In genomic region chr6:15317934-15318902, GRCh38 we compare ENCODE assay signal across 1 cellular context.
TF ChIP-seq lines count a peak whose summit lies in the region.

No MANE protein-coding gene starts in this region.

TF ChIP-seq in HepG2, 621 proteins besides CTCF, POLR2A, EP300 and RAD21 (continued from another document and continues in another):
- TF ChIP-seq, protein P1, sequence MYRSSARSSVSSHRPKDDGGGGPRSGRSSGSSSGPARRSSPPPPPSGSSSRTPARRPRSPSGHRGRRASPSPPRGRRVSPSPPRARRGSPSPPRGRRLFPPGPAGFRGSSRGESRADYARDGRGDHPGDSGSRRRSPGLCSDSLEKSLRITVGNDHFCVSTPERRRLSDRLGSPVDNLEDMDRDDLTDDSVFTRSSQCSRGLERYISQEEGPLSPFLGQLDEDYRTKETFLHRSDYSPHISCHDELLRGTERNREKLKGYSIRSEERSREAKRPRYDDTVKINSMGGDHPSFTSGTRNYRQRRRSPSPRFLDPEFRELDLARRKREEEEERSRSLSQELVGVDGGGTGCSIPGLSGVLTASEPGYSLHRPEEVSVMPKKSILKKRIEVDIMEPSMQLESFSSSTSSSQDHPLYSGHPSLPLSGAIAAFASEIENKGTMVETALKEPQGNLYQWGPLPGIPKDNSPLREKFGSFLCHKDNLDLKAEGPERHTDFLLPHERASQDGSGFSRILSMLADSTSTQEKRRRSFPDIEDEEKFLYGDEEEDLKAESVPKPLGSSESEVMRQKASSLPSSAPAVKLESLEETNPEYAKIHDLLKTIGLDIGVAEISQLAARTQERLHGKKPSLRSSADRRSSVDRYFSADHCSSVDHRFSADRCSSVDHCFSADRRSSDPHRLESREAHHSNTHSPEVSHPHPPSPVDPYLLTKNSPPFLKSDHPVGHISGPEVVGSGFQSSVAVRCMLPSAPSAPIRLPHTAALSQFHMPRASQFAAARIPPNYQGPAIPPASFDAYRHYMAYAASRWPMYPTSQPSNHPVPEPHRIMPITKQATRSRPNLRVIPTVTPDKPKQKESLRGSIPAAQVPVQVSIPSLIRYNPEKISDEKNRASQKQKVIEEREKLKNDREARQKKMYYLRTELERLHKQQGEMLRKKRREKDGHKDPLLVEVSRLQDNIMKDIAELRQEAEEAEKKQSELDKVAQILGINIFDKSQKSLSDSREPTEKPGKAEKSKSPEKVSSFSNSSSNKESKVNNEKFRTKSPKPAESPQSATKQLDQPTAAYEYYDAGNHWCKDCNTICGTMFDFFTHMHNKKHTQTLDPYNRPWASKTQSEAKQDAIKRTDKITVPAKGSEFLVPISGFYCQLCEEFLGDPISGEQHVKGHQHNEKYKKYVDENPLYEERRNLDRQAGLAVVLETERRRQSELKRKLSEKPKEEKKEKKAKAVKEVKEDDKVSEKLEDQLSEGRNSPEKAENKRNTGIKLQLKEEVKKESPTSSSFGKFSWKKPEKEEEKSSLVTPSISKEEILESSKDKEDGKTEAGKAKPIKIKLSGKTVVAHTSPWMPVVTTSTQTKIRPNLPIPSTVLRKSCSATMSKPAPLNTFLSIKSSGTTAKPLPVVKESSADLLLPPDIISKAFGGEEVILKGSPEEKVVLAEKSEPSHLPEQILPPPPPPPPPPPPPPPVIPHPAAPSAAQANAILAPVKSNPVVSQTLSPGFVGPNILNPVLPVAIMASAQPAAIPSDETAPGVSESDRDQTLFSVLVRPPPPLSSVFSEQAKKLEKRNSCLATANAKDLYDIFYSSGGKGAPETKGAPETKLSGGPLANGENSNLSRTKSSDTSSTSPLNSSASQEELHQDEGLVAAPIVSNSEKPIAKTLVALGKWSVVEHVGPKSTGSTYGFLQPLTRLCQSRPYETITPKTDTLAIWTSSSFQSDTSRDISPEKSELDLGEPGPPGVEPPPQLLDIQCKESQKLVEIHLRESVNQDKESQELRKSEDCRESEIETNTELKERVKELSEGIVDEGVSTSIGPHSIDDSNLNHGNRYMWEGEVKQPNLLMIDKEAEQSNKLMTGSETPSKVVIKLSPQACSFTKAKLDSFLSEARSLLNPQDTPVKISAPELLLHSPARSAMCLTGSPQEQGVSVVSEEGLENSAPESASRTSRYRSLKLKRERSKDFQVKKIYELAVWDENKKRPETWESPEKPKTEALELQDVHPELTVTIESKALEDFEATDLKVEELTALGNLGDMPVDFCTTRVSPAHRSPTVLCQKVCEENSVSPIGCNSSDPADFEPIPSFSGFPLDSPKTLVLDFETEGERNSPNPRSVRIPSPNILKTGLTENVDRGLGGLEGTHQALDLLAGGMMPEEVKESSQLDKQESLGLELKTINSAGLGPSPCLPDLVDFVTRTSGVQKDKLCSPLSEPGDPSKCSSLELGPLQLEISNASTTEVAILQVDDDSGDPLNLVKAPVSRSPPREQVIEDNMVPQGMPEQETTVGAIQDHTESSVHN (CRISPR knock-in tag; IDR thresholded peaks at IDR 0.05) = no peak
- TF ChIP-seq ZNF12 (CRISPR knock-in tag; IDR thresholded peaks at IDR 0.05) = no peak
- TF ChIP-seq ZFAT (CRISPR knock-in tag; conservative IDR thresholded peaks at IDR 0.05) = no peak
- TF ChIP-seq, protein P2, sequence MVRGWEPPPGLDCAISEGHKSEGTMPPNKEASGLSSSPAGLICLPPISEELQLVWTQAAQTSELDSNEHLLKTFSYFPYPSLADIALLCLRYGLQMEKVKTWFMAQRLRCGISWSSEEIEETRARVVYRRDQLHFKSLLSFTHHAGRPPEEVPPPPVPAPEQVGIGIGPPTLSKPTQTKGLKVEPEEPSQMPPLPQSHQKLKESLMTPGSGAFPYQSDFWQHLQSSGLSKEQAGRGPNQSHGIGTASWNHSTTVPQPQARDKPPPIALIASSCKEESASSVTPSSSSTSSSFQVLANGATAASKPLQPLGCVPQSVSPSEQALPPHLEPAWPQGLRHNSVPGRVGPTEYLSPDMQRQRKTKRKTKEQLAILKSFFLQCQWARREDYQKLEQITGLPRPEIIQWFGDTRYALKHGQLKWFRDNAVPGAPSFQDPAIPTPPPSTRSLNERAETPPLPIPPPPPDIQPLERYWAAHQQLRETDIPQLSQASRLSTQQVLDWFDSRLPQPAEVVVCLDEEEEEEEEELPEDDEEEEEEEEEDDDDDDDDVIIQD (CRISPR knock-in tag; IDR thresholded peaks at IDR 0.05; ENCODE audit: low read depth) = peak; percentile 75; the same call in 1 of the 2 replicates
- TF ChIP-seq ZFY (CRISPR knock-in tag; IDR thresholded peaks at IDR 0.05) = no peak
- TF ChIP-seq ZNF879 (CRISPR knock-in tag; IDR thresholded peaks at IDR 0.05) = no peak
- no peak for TF ChIP-seq TRIM24 (CRISPR knock-in tag; IDR thresholded peaks at IDR 0.05)
- TF ChIP-seq NCOA2 (CRISPR knock-in tag; IDR thresholded peaks at IDR 0.05) = peak; percentile 40; the same call in 1 of the 2 replicates
- no peak for TF ChIP-seq NBN (conservative IDR thresholded peaks at IDR 0.05)
- TF ChIP-seq ATRX (CRISPR knock-in tag; IDR thresholded peaks at IDR 0.05; ENCODE audit: borderline replicate concordance) = no peak
- peak; percentile 26; the same call in 1 of the 2 replicates for TF ChIP-seq CEBPG (CRISPR knock-in tag; IDR thresholded peaks at IDR 0.05)
- no peak for TF ChIP-seq MIER3 (CRISPR knock-in tag; IDR thresholded peaks at IDR 0.05; ENCODE audit: borderline replicate concordance)
- TF ChIP-seq ZFX (CRISPR knock-in tag; IDR thresholded peaks at IDR 0.05; ENCODE audit: low read depth) = 0 out of 2 replicates have a peak, but pooled peaks have one; percentile 30
- no peak for TF ChIP-seq PHF20 (CRISPR knock-in tag; IDR thresholded peaks at IDR 0.05)
- no peak for TF ChIP-seq MAFK (conservative IDR thresholded peaks at IDR 0.05 in 1 of 2, IDR thresholded peaks at IDR 0.05 in 1 of 2; ENCODE audit: low read length in 2 of 2)
- TF ChIP-seq BRF2 (CRISPR knock-in tag; IDR thresholded peaks at IDR 0.05) = no peak
- TF ChIP-seq AHDC1 (CRISPR knock-in tag; IDR thresholded peaks at IDR 0.05; ENCODE audit: borderline replicate concordance) = peak; percentile 79
- TF ChIP-seq, protein P3, sequence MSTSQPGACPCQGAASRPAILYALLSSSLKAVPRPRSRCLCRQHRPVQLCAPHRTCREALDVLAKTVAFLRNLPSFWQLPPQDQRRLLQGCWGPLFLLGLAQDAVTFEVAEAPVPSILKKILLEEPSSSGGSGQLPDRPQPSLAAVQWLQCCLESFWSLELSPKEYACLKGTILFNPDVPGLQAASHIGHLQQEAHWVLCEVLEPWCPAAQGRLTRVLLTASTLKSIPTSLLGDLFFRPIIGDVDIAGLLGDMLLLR (CRISPR knock-in tag; IDR thresholded peaks at IDR 0.05) = no peak
- TF ChIP-seq PHF5A (CRISPR knock-in tag; IDR thresholded peaks at IDR 0.05; ENCODE audit: low read depth, unreplicated experiment) = no peak
- TF ChIP-seq, protein P4, sequence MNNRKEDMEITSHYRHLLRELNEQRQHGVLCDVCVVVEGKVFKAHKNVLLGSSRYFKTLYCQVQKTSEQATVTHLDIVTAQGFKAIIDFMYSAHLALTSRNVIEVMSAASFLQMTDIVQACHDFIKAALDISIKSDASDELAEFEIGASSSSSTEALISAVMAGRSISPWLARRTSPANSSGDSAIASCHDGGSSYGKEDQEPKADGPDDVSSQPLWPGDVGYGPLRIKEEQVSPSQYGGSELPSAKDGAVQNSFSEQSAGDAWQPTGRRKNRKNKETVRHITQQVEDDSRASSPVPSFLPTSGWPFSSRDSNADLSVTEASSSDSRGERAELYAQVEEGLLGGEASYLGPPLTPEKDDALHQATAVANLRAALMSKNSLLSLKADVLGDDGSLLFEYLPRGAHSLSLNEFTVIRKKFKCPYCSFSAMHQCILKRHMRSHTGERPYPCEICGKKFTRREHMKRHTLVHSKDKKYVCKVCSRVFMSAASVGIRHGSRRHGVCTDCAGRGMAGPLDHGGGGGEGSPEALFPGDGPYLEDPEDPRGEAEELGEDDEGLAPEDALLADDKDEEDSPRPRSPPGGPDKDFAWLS (CRISPR knock-in tag; IDR thresholded peaks at IDR 0.05; ENCODE audit: borderline replicate concordance) = no peak
- TF ChIP-seq XRCC5 (optimal IDR thresholded peaks at IDR 0.05; ENCODE audit: low read length) = no peak
- TF ChIP-seq HNF4A (CRISPR knock-in tag; IDR thresholded peaks at IDR 0.05) = no peak
- peak; percentile 24; the same call in 1 of the 2 replicates for TF ChIP-seq NFIC (IDR thresholded peaks at IDR 0.05; ENCODE audit: low read length)
- no peak for TF ChIP-seq DNMT3B (CRISPR knock-in tag; conservative IDR thresholded peaks at IDR 0.05)
- TF ChIP-seq TBX2 (CRISPR knock-in tag; IDR thresholded peaks at IDR 0.05; ENCODE audit: borderline replicate concordance) = peak; percentile 46; the same call in 1 of the 2 replicates
- TF ChIP-seq ZNF547 (CRISPR knock-in tag; IDR thresholded peaks at IDR 0.05) = no peak; the same call in 1 of the 2 replicates
- TF ChIP-seq SMARCE1 (IDR thresholded peaks at IDR 0.05; ENCODE audit: borderline replicate concordance) = no peak
- TF ChIP-seq, protein P5, sequence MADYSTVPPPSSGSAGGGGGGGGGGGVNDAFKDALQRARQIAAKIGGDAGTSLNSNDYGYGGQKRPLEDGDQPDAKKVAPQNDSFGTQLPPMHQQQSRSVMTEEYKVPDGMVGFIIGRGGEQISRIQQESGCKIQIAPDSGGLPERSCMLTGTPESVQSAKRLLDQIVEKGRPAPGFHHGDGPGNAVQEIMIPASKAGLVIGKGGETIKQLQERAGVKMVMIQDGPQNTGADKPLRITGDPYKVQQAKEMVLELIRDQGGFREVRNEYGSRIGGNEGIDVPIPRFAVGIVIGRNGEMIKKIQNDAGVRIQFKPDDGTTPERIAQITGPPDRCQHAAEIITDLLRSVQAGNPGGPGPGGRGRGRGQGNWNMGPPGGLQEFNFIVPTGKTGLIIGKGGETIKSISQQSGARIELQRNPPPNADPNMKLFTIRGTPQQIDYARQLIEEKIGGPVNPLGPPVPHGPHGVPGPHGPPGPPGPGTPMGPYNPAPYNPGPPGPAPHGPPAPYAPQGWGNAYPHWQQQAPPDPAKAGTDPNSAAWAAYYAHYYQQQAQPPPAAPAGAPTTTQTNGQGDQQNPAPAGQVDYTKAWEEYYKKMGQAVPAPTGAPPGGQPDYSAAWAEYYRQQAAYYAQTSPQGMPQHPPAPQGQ (CRISPR knock-in tag; IDR thresholded peaks at IDR 0.05; ENCODE audit: borderline replicate concordance) = 0 out of 2 replicates have a peak, but pooled peaks have one; percentile 33
- TF ChIP-seq ZNF674 (CRISPR knock-in tag; IDR thresholded peaks at IDR 0.05; ENCODE audit: low read depth) = no peak
- TF ChIP-seq ZNF589 (CRISPR knock-in tag; conservative IDR thresholded peaks at IDR 0.05) = no peak
- no peak for TF ChIP-seq KLF13 (CRISPR knock-in tag; IDR thresholded peaks at IDR 0.05)
- no peak for TF ChIP-seq BRCA1 (CRISPR knock-in tag; IDR thresholded peaks at IDR 0.05)
- no peak for TF ChIP-seq ZNF317 (CRISPR knock-in tag; IDR thresholded peaks at IDR 0.05)
- TF ChIP-seq MTF1 (CRISPR knock-in tag; IDR thresholded peaks at IDR 0.05) = no peak
- peak; percentile 57; the same call in 1 of the 2 replicates for TF ChIP-seq ZNF431 (CRISPR knock-in tag; IDR thresholded peaks at IDR 0.05; ENCODE audit: borderline replicate concordance, low read depth)
- TF ChIP-seq, protein P6, sequence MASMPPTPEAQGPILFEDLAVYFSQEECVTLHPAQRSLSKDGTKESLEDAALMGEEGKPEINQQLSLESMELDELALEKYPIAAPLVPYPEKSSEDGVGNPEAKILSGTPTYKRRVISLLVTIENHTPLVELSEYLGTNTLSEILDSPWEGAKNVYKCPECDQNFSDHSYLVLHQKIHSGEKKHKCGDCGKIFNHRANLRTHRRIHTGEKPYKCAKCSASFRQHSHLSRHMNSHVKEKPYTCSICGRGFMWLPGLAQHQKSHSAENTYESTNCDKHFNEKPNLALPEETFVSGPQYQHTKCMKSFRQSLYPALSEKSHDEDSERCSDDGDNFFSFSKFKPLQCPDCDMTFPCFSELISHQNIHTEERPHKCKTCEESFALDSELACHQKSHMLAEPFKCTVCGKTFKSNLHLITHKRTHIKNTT (CRISPR knock-in tag; IDR thresholded peaks at IDR 0.05) = no peak
- TF ChIP-seq SETDB1 (CRISPR knock-in tag; IDR thresholded peaks at IDR 0.05; ENCODE audit: borderline replicate concordance) = no peak
